ENCODE assay signal across 1 cellular context in genomic region chr4:154441982-154442381, GRCh38.
TF ChIP-seq lines count a peak whose summit lies in the region.

No MANE protein-coding gene starts in this region.

TF ChIP-seq in K562, 482 proteins besides CTCF, POLR2A, EP300 and RAD21 (continued from another document and continues in another):
- TF ChIP-seq ZNF655 (CRISPR knock-in tag; IDR thresholded peaks at IDR 0.05) (no peak), THRAP3 (IDR thresholded peaks at IDR 0.05; ENCODE audit: borderline replicate concordance) (no peak), ZNF561 (CRISPR knock-in tag; conservative IDR thresholded peaks at IDR 0.05) (no peak), POLR3G (IDR thresholded peaks at IDR 0.05; ENCODE audit: extremely low read depth, insufficient read length, insufficient replicate concordance) (no peak), ZFPM2 (CRISPR knock-in tag; IDR thresholded peaks at IDR 0.05) (no peak), ZNF134 (CRISPR knock-in tag; conservative IDR thresholded peaks at IDR 0.05) (no peak), POLR2G (IDR thresholded peaks at IDR 0.05; ENCODE audit: low read depth, low read length) (no peak), MAX (CRISPR knock-in tag; IDR thresholded peaks at IDR 0.05) (no peak), ZNF12 (CRISPR knock-in tag; IDR thresholded peaks at IDR 0.05) (no peak), FOXP4 (CRISPR knock-in tag; IDR thresholded peaks at IDR 0.05; ENCODE audit: borderline replicate concordance) (no peak), DMBX1 (CRISPR knock-in tag; IDR thresholded peaks at IDR 0.05; ENCODE audit: borderline replicate concordance) (0 out of 2 replicates have a peak, but pooled peaks have one; percentile 34), ZNF274 (IDR thresholded peaks at IDR 0.05; ENCODE audit: borderline replicate concordance, low read depth, low read length) (no peak), THAP7 (CRISPR knock-in tag; IDR thresholded peaks at IDR 0.05) (no peak), TBP (optimal IDR thresholded peaks at IDR 0.05; ENCODE audit: low read depth, low read length) (no peak), NR0B1 (IDR thresholded peaks at IDR 0.05; ENCODE audit: partially characterized antibody) (no peak), HNRNPH1 (optimal IDR thresholded peaks at IDR 0.05; ENCODE audit: low read depth, low read length) (no peak), KHSRP (IDR thresholded peaks at IDR 0.05) (no peak), HDAC1 (IDR thresholded peaks at IDR 0.05) (peak in 1 of 2 experiments; percentile 39; a peak in 1 of 4 replicates), HDAC3 (IDR thresholded peaks at IDR 0.05; ENCODE audit: borderline replicate concordance, partially characterized antibody) (peak; percentile 22), TARDBP (IDR thresholded peaks at IDR 0.05) (no peak), RBM39 (optimal IDR thresholded peaks at IDR 0.05; ENCODE audit: low read depth, low read length) (no peak), SMC3 (conservative IDR thresholded peaks at IDR 0.05; ENCODE audit: insufficient read depth, low read depth, low read length) (no peak), MCM5 (IDR thresholded peaks at IDR 0.05; ENCODE audit: low read depth) (no peak), MEIS2 (IDR thresholded peaks at IDR 0.05; ENCODE audit: partially characterized antibody) (peak; percentile 28), ZNF239 (CRISPR knock-in tag; IDR thresholded peaks at IDR 0.05) (no peak), CEBPZ (IDR thresholded peaks at IDR 0.05; ENCODE audit: borderline replicate concordance, low read depth, low read length) (no peak), TSHZ1 (CRISPR knock-in tag; IDR thresholded peaks at IDR 0.05) (no peak), ESRRA (IDR thresholded peaks at IDR 0.05; ENCODE audit: borderline replicate concordance, low read depth) (peak; percentile 40; the same call in 1 of the 2 replicates), PTRF (tag; IDR thresholded peaks at IDR 0.05) (no peak), ATF6 (CRISPR knock-in tag; IDR thresholded peaks at IDR 0.05) (no peak), IRF9 (tag; IDR thresholded peaks at IDR 0.05) (no peak), ZNF76 (CRISPR knock-in tag; IDR thresholded peaks at IDR 0.05; ENCODE audit: borderline replicate concordance) (no peak), SETDB1 (IDR thresholded peaks at IDR 0.05; ENCODE audit: low read length) (no peak), ZNF583 (CRISPR knock-in tag; IDR thresholded peaks at IDR 0.05) (no peak), MEF2A (IDR thresholded peaks at IDR 0.05; ENCODE audit: control insufficient read depth, low read depth, low read length) (no peak), ZBTB7A (IDR thresholded peaks at IDR 0.05; ENCODE audit: borderline replicate concordance, control insufficient read depth, low read depth, low read length) (no peak)
